ENCODE assay signal across 8 cellular contexts in genomic region chr14:104681689-104682074, GRCh38. TPM values are rescaled to one million over a fixed set of nuclear protein-coding genes. Genes with fewer than 3 reads are reported as not detected.
DNase-seq lines count a peak whose midpoint lies in the region; ATAC-seq, FAIRE-seq and TF ChIP-seq lines count a peak whose summit lies in the region.

No MANE protein-coding gene starts in this region.

- H3K9me1 ChIP-seq in keratinocyte (ENCODE audit: control insufficient read depth, extremely low read depth, insufficient read depth, low read length): no peaks in the 10 kb centered on the region

- no peaks in the 10 kb centered on the region for H3K9me3 ChIP-seq in keratinocyte (ENCODE audit: control insufficient read depth, low read depth, low read length)
- no peaks in the 10 kb centered on the region for H3K9me3 ChIP-seq in stomach

- peak overlapping the region; percentile 88 for H3K4me2 ChIP-seq in keratinocyte (ENCODE audit: control insufficient read depth, extremely low read depth, insufficient read depth, low read depth, low read length)

- TF ChIP-seq EP300 in stomach (IDR thresholded peaks at IDR 0.05): no peak

- H3K27ac ChIP-seq in caudate nucleus (ENCODE audit: low read depth, low read length) (peak overlapping the region; percentile 99), keratinocyte (ENCODE audit: control insufficient read depth, insufficient read depth, low read length) (peak overlapping the region; percentile 99), stomach (peak overlapping the region; percentile 89 to 95 (median 93))

- WGBS in stomach, 5 donors: 9 to 26% (median 18%) methylated on average over 9 to 11 of the region's 11 CpGs

- dilution Hi-C loops in keratinocyte (cut with MboI; ENCODE audit: extremely low pct_ligation_motif_present, low sequenced_read_pairs): no loop called here

- H3K9ac ChIP-seq in keratinocyte (ENCODE audit: control insufficient read depth, extremely low read depth, insufficient read depth, low read length): peak overlapping the region; percentile 91

- H3K79me2 ChIP-seq in keratinocyte (ENCODE audit: control insufficient read depth, insufficient read depth, low read length): no peaks in the 10 kb centered on the region

- H3K4me1 ChIP-seq in keratinocyte (ENCODE audit: control insufficient read depth, extremely low read depth, insufficient read depth, low read length) (peaks cover 46% of the 10 kb centered on the region), stomach (peaks cover 62 to 67% (median 65%) of the 10 kb centered on the region in 4 donors)

- peak; percentile 82 for FAIRE-seq in keratinocyte (lab: Jason Lieb, UNC)

- H3K4me3 ChIP-seq in keratinocyte (ENCODE audit: control insufficient read depth in 2 of 3, extremely low read depth in 1 of 3, insufficient read depth in 2 of 3, low read depth in 1 of 3, low read length in 3 of 3) (peak overlapping the region; percentile 26 to 64 (median 43)), stomach (peak overlapping the region in 3 of 4 donors; percentile 16 to 27 (median 24))

- TF ChIP-seq CTCF in keratinocyte (optimal IDR thresholded peaks at IDR 0.05 in 1 of 3, IDR thresholded peaks at IDR 0.05 in 1 of 3, conservative IDR thresholded peaks at IDR 0.05 in 1 of 3; ENCODE audit: extremely low read depth in 1 of 3, insufficient read depth in 2 of 3, low read length in 3 of 3) (no peak), stomach (IDR thresholded peaks at IDR 0.05) (no peak)

- intact Hi-C loops in stomach (cut with DNase I; ENCODE audit: low total_unique reads): no loop called here

- H3K27me3 ChIP-seq in keratinocyte (ENCODE audit: control insufficient read depth, extremely low read depth, insufficient read depth, low read length) (no peaks in the 10 kb centered on the region), stomach (no peaks in the 10 kb centered on the region)

- no peak for TF ChIP-seq POLR2A in stomach (IDR thresholded peaks at IDR 0.05)

- peak overlapping the region; percentile 46 for H2AFZ ChIP-seq in keratinocyte (ENCODE audit: control insufficient read depth, low read length)

- H4K20me1 ChIP-seq in keratinocyte (ENCODE audit: control insufficient read depth, extremely low read depth, insufficient read depth, low read length): no peaks in the 10 kb centered on the region

- H3K36me3 ChIP-seq in keratinocyte (ENCODE audit: control insufficient read depth in 2 of 2, extremely low read depth in 1 of 2, insufficient read depth in 2 of 2, low read length in 2 of 2) (no peaks in the 10 kb centered on the region), stomach (no peaks in the 10 kb centered on the region)

- DNase-seq in NCI-H1694 (lab: John Stamatoyannopoulos, UW) (peak; percentile 45), NCI-H1694 treated with DMSO at 0.1 percent for 48 hours (lab: John Stamatoyannopoulos, UW) (no peak), caudate nucleus (lab: John Stamatoyannopoulos, UW) (peak in 53 of 61 donors; percentile 34 to 86 (median 75)), keratinocyte (ENCODE audit: low read depth, low spot score) (no peak), stomach (peak; percentile 92), retina (no peak), GOT3 (lab: John Stamatoyannopoulos, UW) (no peak)

- no peak for ATAC-seq in GM19455 (IDR thresholded peaks at IDR 0.05; ENCODE audit: unreplicated experiment)

RNA-seq across cellular contexts. Expression of gene INF2, which starts 7.7 kb away (rescaled TPM):
- 22.6 to 42.4 TPM (median 31.6 TPM) in 3 replicates for polyA plus RNA-seq in keratinocyte
- polyA plus RNA-seq in keratinocyte (2011; ENCODE audit: low read depth): 13.0 TPM
- 21.2 and 50.7 TPM in 2 replicates for polyA plus RNA-seq in keratinocyte (2011; cell fraction: cytosol; rRNA removed)
- polyA plus RNA-seq in keratinocyte (2011; cell fraction: nucleus; rRNA removed): 66.3 and 100 TPM in 2 replicates
- 31.0 and 82.3 TPM in 2 replicates for polyA plus RNA-seq in keratinocyte (2012; ENCODE audit: low replicate concordance)
- polyA minus RNA-seq in keratinocyte: 27.3 to 92.4 TPM (median 35.0 TPM) in 3 replicates
- 74.2 TPM for polyA minus RNA-seq in keratinocyte (2011; cell fraction: cytosol; rRNA and poly(A)+ RNA removed)
- polyA minus RNA-seq in keratinocyte (2011; cell fraction: nucleus; rRNA and poly(A)+ RNA removed): 56.2 and 58.6 TPM in 2 replicates
- total RNA-seq in stomach: 100 to 1,000 TPM in 4 of 5 donors, 10 to 100 TPM in 1; 45.9 to 385 (median 184) TPM
- polyA plus RNA-seq in stomach: 100 to 1,000 TPM in 1 of 3 donors, 10 to 100 TPM in 2; 74.7 to 113 (median 90.3) TPM

RNA-seq across cellular contexts. Expression of gene ADSS1, which starts 42.3 kb away (rescaled TPM):
- polyA plus RNA-seq in keratinocyte (1.7 to 4.9 TPM (median 1.8 TPM) in 3 replicates), stomach (10 to 100 TPM; 12.3 to 16.7 (median 14.5) TPM)
- polyA plus RNA-seq in keratinocyte (2011; ENCODE audit: low read depth): 12.4 TPM
- 1.1 and 1.8 TPM in 2 replicates for polyA plus RNA-seq in keratinocyte (2011; cell fraction: cytosol; rRNA removed)
- polyA plus RNA-seq in keratinocyte (2011; cell fraction: nucleus; rRNA removed): 7.2 and 9.8 TPM in 2 replicates
- 1.4 and 22.0 TPM in 2 replicates for polyA plus RNA-seq in keratinocyte (2012; ENCODE audit: low replicate concordance)
- polyA minus RNA-seq in keratinocyte: 0.32 to 1.5 TPM (median 1.3 TPM) in 3 replicates
- 2.1 TPM for polyA minus RNA-seq in keratinocyte (2011; cell fraction: cytosol; rRNA and poly(A)+ RNA removed)
- 2.0 and 4.4 TPM in 2 replicates for polyA minus RNA-seq in keratinocyte (2011; cell fraction: nucleus; rRNA and poly(A)+ RNA removed)
- 10 to 100 TPM in 1 of 5 donors, 1 to 10 TPM in 3, not detected in 1; 7.0 to 59.4 (median 7.6) TPM for total RNA-seq in stomach

Comparison
In these comparisons a context has a peak if more than half of its experiments do, and no peak if none do; other contexts are left out.
1. DNase-seq: peak in NCI-H1694 (single experiment), caudate nucleus (53 of 61) and stomach (single experiment); none in NCI-H1694 treated with DMSO at 0.1 percent for 48 hours (single experiment), keratinocyte (single experiment), retina (single experiment) and GOT3 (single experiment).
2. Peak in every context shown above with its lines, with median percentiles within 50 percentile points of each other: H3K27ac ChIP-seq.